27 cellular contexts compared by ENCODE assay signal in the genomic region with DNA sequence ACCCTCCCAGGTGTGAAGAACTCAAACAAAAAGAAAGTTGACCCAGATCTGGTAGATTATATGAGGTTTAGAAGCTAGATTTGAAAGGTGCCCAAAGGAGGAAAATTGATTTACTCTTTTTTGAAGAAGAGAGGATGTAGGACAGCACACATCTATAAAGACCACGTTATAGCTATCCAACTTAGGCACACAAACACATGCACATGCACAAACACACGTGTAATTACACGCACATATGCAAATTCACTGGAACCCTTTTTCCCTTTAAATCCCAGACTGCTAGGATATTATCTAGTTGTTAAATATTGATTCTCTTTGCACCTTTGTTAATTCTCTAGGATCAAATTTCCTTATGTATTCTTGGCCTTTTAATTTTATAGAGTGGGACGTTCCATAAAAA.
"Had no signal": no experiment of that assay in that cellular context is flagged by ENCODE, and none has a peak within 500 bp of the region (broad histone marks: within the 10 kb centered on the region; RNA-seq: fewer than 3 reads in every experiment).

No MANE protein-coding gene starts in this region.

- H3K9me3 ChIP-seq: testis, thoracic aorta, thyroid gland, upper lobe of right lung, uterus, vagina had no signal

- H3K27ac ChIP-seq: stomach, suprapubic skin, testis, thoracic aorta, thyroid gland, tibial artery, tibial nerve, transverse colon, upper lobe of left lung, upper lobe of right lung, uterus, vagina had no signal

- DNase-seq: stimulated activated CD4-positive, alpha-beta T cell treated with anti-CD3 and anti-CD28 coated beads, Interleukin-2, amount 100 ng/mL, for 48 hours; stimulated activated CD4-positive, alpha-beta T cell treated with anti-CD3 and anti-CD28 coated beads, Interleukin-4, amount 100 ng/mL, for 1 hour; stimulated activated CD4-positive, alpha-beta T cell treated with anti-CD3 and anti-CD28 coated beads, Interleukin-4, amount 100 ng/mL, for 24 hours; stimulated activated CD4-positive, alpha-beta T cell treated with anti-CD3 and anti-CD28 coated beads, Interleukin-4, amount 100 ng/mL, for 4 hours; stimulated activated CD8-positive, alpha-beta memory T cell treated with anti-CD3 and anti-CD28 coated beads, Interleukin-4, amount 100 ng/mL, for 48 hours; stimulated activated naive B cell treated with anti-CD40 and anti-IgM and Interleukin-4, amounts not matched to agents 10 μg/mL and 1 μg/mL and 100 μg/mL, for 72 hours; stimulated activated naive CD4-positive, alpha-beta T cell; stimulated activated naive CD4-positive, alpha-beta T cell treated with Interleukin-2 at 50 U/mL for 16 hours; stimulated activated naive CD8-positive, alpha-beta T cell treated with anti-CD3 and anti-CD28 coated beads, Interleukin-15, amount 100 ng/mL, for 72 hours; stimulated activated naive CD8-positive, alpha-beta T cell treated with anti-CD3 and anti-CD28 coated beads, Interleukin-15, Interleukin-2, amounts not matched to agents 100 U/mL and 50 U/mL, for 24 hours; stomach; substantia nigra; testis; thyroid gland; tibial artery; transverse colon; trophoblast cell; upper lobe of left lung; upper lobe of right lung; uterus had no signal

- H3K4me3 ChIP-seq: stomach, suprapubic skin, testis, thoracic aorta, thyroid gland, tibial artery, tibial nerve, transverse colon, upper lobe of left lung, upper lobe of right lung, uterus, vagina had no signal

- FAIRE-seq: urothelium cell line had no signal

- H3K4me1 ChIP-seq: stomach, suprapubic skin, testis, thyroid gland, tibial artery, tibial nerve, transverse colon, upper lobe of left lung, upper lobe of right lung, uterus, vagina had no signal

- H3K36me3 ChIP-seq: stomach, suprapubic skin, thoracic aorta, thyroid gland, tibial artery, tibial nerve, transverse colon, upper lobe of left lung, upper lobe of right lung, uterus, vagina had no signal

- H3K27me3 ChIP-seq: stomach, suprapubic skin, testis, thyroid gland, tibial artery, tibial nerve, transverse colon, upper lobe of left lung, upper lobe of right lung, uterus, vagina had no signal

- ATAC-seq: stimulated activated effector memory CD8-positive, alpha-beta T cell treated with anti-CD3 and anti-CD28 coated beads, Interleukin-12 subunit alpha, Interleukin-12 subunit beta, amount 100 ng/mL, for 72 hours; stimulated activated memory B cell treated with anti-CD40 and anti-IgM and Interleukin-4, amounts not matched to agents 10 μg/mL and 1 μg/mL and 100 μg/mL, for 72 hours; stimulated activated naive B cell treated with anti-CD40 and anti-IgM and Interleukin-4, amounts not matched to agents 10 μg/mL and 1 μg/mL and 100 μg/mL, for 72 hours; stimulated activated naive CD8-positive, alpha-beta T cell treated with anti-CD3 and anti-CD28 coated beads, Interleukin-15, amount 100 ng/mL, for 72 hours; stimulated activated naive CD8-positive, alpha-beta T cell treated with anti-CD3 and anti-CD28 coated beads, Interleukin-15, Interleukin-2, amounts not matched to agents 100 U/mL and 50 U/mL, for 24 hours; upper lobe of right lung had no signal
